In the genomic region with DNA sequence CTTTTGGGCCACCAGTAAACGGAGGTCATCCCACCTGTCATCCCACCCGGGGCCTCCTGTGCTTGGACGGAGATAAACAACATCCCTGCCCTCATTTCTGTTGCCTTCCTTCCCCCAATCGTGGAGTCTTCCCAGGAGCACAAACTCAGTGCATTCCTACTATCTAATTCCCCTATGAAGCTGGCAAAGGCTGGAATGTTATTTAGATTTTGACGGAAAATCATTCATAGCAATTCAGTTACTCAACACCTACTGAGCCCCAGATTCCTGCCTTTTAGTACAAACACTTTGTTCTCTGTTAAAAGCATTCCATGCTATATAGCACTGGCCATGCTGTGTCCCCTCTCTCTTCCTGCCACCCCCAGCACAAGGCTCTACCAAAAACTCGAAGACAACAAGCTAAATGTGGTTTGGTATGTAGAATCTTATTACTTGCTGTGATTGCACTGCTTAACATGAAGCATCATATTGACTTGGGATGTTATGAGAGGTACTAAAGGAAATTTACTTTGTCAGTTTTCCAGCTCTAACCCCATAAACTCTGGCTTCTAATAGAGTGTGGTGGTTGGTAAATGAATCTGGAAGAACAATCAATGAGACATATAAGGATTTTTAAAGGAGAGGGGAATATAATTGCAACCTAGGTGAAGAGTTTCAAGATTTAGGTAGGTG, we compare ENCODE assay signal across 15 cellular contexts. TPM values are rescaled to one million over a fixed set of nuclear protein-coding genes. Genes with fewer than 3 reads are reported as not detected.
A peak's percentile ranks its signal among the peaks of the same experiment; 100 is the strongest.
DNase-seq lines count a peak whose midpoint lies in the region; ATAC-seq, FAIRE-seq and TF ChIP-seq lines count a peak whose summit lies in the region.
"Had no signal": no experiment of that assay in that cellular context is flagged by ENCODE, and none has a peak within 500 bp of the region (broad histone marks: within the 10 kb centered on the region; RNA-seq: fewer than 3 reads in every experiment).

No MANE protein-coding gene starts in this region.

- no peaks in the 10 kb centered on the region; the same call in 2 of the 3 replicates for H3K79me2 ChIP-seq in K562 (ENCODE audit: control insufficient read depth, insufficient read depth, low read length)

- no TSS peak for BruUV-seq in K562 (replicated peaks; lab: Mats Ljungman, UMichigan)

- FAIRE-seq in K562 (lab: Jason Lieb, UNC), result no peak
- FAIRE-seq: RCC 7860, TTC549 had no signal

- intact Hi-C loops in K562 (cut with micrococcal nuclease), result no loop called here
- intact Hi-C loops in transverse colon (cut with DNase I; ENCODE audit: low total_unique reads), result no loop called here

- H3K4me1 ChIP-seq in K562 (replicated peaks in 1 of 2; ENCODE audit: control insufficient read depth in 2 of 2, insufficient read depth in 2 of 2, low read length in 2 of 2) (peaks cover 36 to 38% of the 10 kb centered on the region in 2 experiments), mesodermal cell (ENCODE audit: control insufficient read depth, insufficient read depth, low read length, poor library complexity, severe bottlenecking) (peaks cover 13% of the 10 kb centered on the region), transverse colon (peaks cover 10 to 25% (median 19%) of the 10 kb centered on the region in 4 donors)

- H3K9ac ChIP-seq in K562 (ENCODE audit: insufficient read depth in 1 of 2, low read depth in 2 of 2, low read length in 2 of 2), result no peak overlapping the region

- no peak overlapping the region for H3K4me3 ChIP-seq in K562
- H3K4me3 ChIP-seq in mesodermal cell (ENCODE audit: extremely low read depth, insufficient read depth, low read length, poor library complexity, severe bottlenecking), result no peak overlapping the region
- H3K4me3 ChIP-seq in transverse colon, result no peak overlapping the region
- H3K4me3 ChIP-seq: ascending aorta had no signal

- POLR2A ChIA-PET in K562 (lab: Yijun Ruan, JAX), result interaction anchor here (0.8 to 4.0 kb wide), 4 partner anchors 8 to 42 kb away, joined by 3 to 15 read pairs (median 5); partner anchors contain the start of gene IMPA2

- TF ChIP-seq EP300 in K562 (IDR thresholded peaks at IDR 0.05; ENCODE audit: low read length), result no peak
- no peak for TF ChIP-seq EP300 in transverse colon (IDR thresholded peaks at IDR 0.05; ENCODE audit: low read depth)

- TF ChIP-seq POLR2A in K562 (conservative IDR thresholded peaks at IDR 0.05) (no peak), transverse colon (IDR thresholded peaks at IDR 0.05) (no peak)

- H3K9me3 ChIP-seq in K562 (replicated peaks; ENCODE audit: control insufficient read depth, insufficient read depth, low read depth, low read length), result no peaks in the 10 kb centered on the region
- H3K9me3 ChIP-seq in mesodermal cell (ENCODE audit: control insufficient read depth, low read length), result no peaks in the 10 kb centered on the region
- no peaks in the 10 kb centered on the region for H3K9me3 ChIP-seq in transverse colon
- H3K9me3 ChIP-seq: ascending aorta had no signal

- TF ChIP-seq CTCF in K562 (IDR thresholded peaks at IDR 0.05 in 2 of 3, conservative IDR thresholded peaks at IDR 0.05 in 1 of 3; ENCODE audit: insufficient read depth in 2 of 3, low read depth in 1 of 3, low read length in 3 of 3), result no peak
- TF ChIP-seq CTCF in transverse colon (IDR thresholded peaks at IDR 0.05), result no peak

- 0 out of 2 replicates have a peak overlapping the region, but pooled peaks have one; percentile 7 for H2AFZ ChIP-seq in K562 (ENCODE audit: low read depth, low read length)

- WGBS in K562 (ENCODE audit: insufficient coverage, low coverage, missing lambda C conversion rate), result 51% methylated on average over 6 of the region's 6 CpGs
- WGBS in mesodermal cell (ENCODE audit: insufficient coverage in 2 of 2), 2 experiments, result 67 to 70% methylated on average over 2 to 5 of the region's 6 CpGs
- 76% methylated on average over 6 of the region's 6 CpGs; no CpG with 5 or more reads in 1 of the 2 donors for WGBS in transverse colon (ENCODE audit: low coverage in 1 of 2), 2 donors

- H3K27me3 ChIP-seq in K562 (ENCODE audit: control insufficient read depth in 2 of 2, insufficient read depth in 2 of 2, low read length in 2 of 2), result no peaks in the 10 kb centered on the region
- no peaks in the 10 kb centered on the region for H3K27me3 ChIP-seq in transverse colon
- H3K27me3 ChIP-seq: ascending aorta had no signal

- TF ChIP-seq RAD21 in K562 (CRISPR knock-in tag; conservative IDR thresholded peaks at IDR 0.05 in 1 of 2, IDR thresholded peaks at IDR 0.05 in 1 of 2), result no peak

- H3K4me2 ChIP-seq in K562 (ENCODE audit: insufficient read depth, low read length), result no peak overlapping the region

- DNase-seq in DMS53 (lab: John Stamatoyannopoulos, UW), result peak; percentile 37
- DNase-seq in DMS53 treated with DMSO at 0.1 percent for 48 hours (lab: John Stamatoyannopoulos, UW; ENCODE audit: unreplicated experiment), result no peak
- no peak for DNase-seq in K562 (ENCODE audit: extremely low read depth in 1 of 4, low spot score in 3 of 4)
- no peak for DNase-seq in transverse colon
- DNase-seq in DMS 273 (lab: John Stamatoyannopoulos, UW; ENCODE audit: unreplicated experiment), result no peak
- DNase-seq in activated CD4-positive, alpha-beta T cell treated with anti-CD3 and anti-CD28 coated beads, Interleukin-2, amount 50 U/mL, for 4 hours, result no peak
- no peak for DNase-seq in NCI-H1048 (lab: John Stamatoyannopoulos, UW)
- DNase-seq: DND-41; MM.1S; stimulated activated CD4-positive, alpha-beta T cell treated with anti-CD3 and anti-CD28 coated beads, Interleukin-2, amount 100 ng/mL, for 48 hours had no signal

- no peak overlapping the region for H3K27ac ChIP-seq in K562 (ENCODE audit: extremely low read depth, low read depth, low read length)
- peak overlapping the region; percentile 30 for H3K27ac ChIP-seq in mesodermal cell (ENCODE audit: low read depth, low read length, severe bottlenecking)
- H3K27ac ChIP-seq in transverse colon, result peak overlapping the region; percentile 2 to 96 (median 94)
- H3K27ac ChIP-seq: 22Rv1 had no signal

- no peaks in the 10 kb centered on the region for H4K20me1 ChIP-seq in K562 (replicated peaks; ENCODE audit: control insufficient read depth, insufficient read depth, low read length)

- CTCF ChIA-PET in K562 (lab: Yijun Ruan, JAX; ENCODE audit: low intra/inter-chr PET ratio), result no interaction called here

- no peaks in the 10 kb centered on the region for H3K9me1 ChIP-seq in K562 (ENCODE audit: control insufficient read depth, insufficient read depth, low read length)

- in situ Hi-C loops in K562 (cut with MboI), result no loop called here
- in situ Hi-C loops in transverse colon (cut with MboI; ENCODE audit: low pct_ligation_motif_present in 1 of 4, low pct_unique_long_range_greater_than_20kb in 1 of 4, low sequenced_read_pairs in 3 of 4), result loop anchor here in 3 of 4 donors (10.0 kb wide), 2 partner anchors 46 to 86 kb away; no protein-coding TSS in a partner anchor

- H3K36me3 ChIP-seq in K562 (ENCODE audit: control insufficient read depth, insufficient read depth, low read length) (no peaks in the 10 kb centered on the region), mesodermal cell (ENCODE audit: control insufficient read depth, insufficient read depth, low read length) (no peaks in the 10 kb centered on the region), transverse colon (no peaks in the 10 kb centered on the region)
- H3K36me3 ChIP-seq: ascending aorta had no signal

- ATAC-seq in K562, result no peak

RNA-seq across cellular contexts. Expression of gene IMPA2, which starts 32.3 kb away (rescaled TPM):
- 4.3 and 7.6 TPM in 2 replicates for total RNA-seq in K562 (2011; cell fraction: chromatin; rRNA removed; ENCODE audit: low replicate concordance)
- total RNA-seq in K562 (2011; cell fraction: nucleolus; rRNA removed), result 7.0 and 8.0 TPM in 2 replicates
- total RNA-seq in K562 (2011; cell fraction: nucleoplasm; rRNA removed), result 8.5 and 8.9 TPM in 2 replicates
- total RNA-seq in K562 (2014; rRNA removed) (8.3 and 10.2 TPM in 2 replicates), K562 (2014; rRNA removed; fragmentation: Illumina TruSeq; extraction: Trizol) (4.3 and 5.8 TPM in 2 replicates), K562 (2015; rRNA removed; fragmentation: Illumina TruSeq; extraction: Trizol) (5.2 and 5.7 TPM in 2 replicates), K562 (2021) (11.3 and 13.2 TPM in 2 replicates), transverse colon (100 to 1,000 TPM in 1 of 4 donors, 10 to 100 TPM in 3; 50.1 to 290 (median 84.6) TPM)
- polyA plus RNA-seq in K562 (2011; rRNA removed) (3.4 and 3.5 TPM in 2 replicates), K562 (2014; fragmentation: Illumina TruSeq; extraction: Trizol) (7.1 and 8.7 TPM in 2 replicates), K562 (2014; fragmentation: Nextera tagmentation; extraction: Ambion mirVana) (under 1 TPM; 0.62 to 0.98 TPM), K562 (2014; rRNA removed) (3.9 and 10.6 TPM in 2 replicates)
- polyA plus RNA-seq in K562 (2011; cell fraction: cytosol; rRNA removed), result 4.0 and 6.5 TPM in 2 replicates
- polyA plus RNA-seq in K562 (2011; cell fraction: nucleus; rRNA removed), result 9.3 and 9.5 TPM in 2 replicates
- 9.5 and 12.2 TPM in 2 replicates for polyA plus RNA-seq in K562 (2012)
- polyA minus RNA-seq in K562 (2011; rRNA and poly(A)+ RNA removed), result 1.7 and 2.3 TPM in 2 replicates
- 2.2 and 2.7 TPM in 2 replicates for polyA minus RNA-seq in K562 (2011; cell fraction: cytosol; rRNA and poly(A)+ RNA removed)
- 2.3 and 4.4 TPM in 2 replicates for polyA minus RNA-seq in K562 (2011; cell fraction: nucleus; rRNA and poly(A)+ RNA removed)
- 38.0 TPM for polyA plus RNA-seq in mesodermal cell (2013, experiment 1 of 2)
- 36.4 TPM for polyA plus RNA-seq in mesodermal cell (2013, experiment 2 of 2)

RNA-seq across cellular contexts. Expression of gene MPPE1, which starts 40.9 kb away (rescaled TPM):
- 60.6 and 93.7 TPM in 2 replicates for total RNA-seq in K562 (2011; cell fraction: chromatin; rRNA removed; ENCODE audit: low replicate concordance)
- total RNA-seq in K562 (2011; cell fraction: nucleolus; rRNA removed), result 51.7 and 62.2 TPM in 2 replicates
- total RNA-seq in K562 (2011; cell fraction: nucleoplasm; rRNA removed), result 58.4 and 67.3 TPM in 2 replicates
- total RNA-seq in K562 (2014; rRNA removed), result 11.2 and 12.8 TPM in 2 replicates
- 12.8 and 14.7 TPM in 2 replicates for total RNA-seq in K562 (2014; rRNA removed; fragmentation: Illumina TruSeq; extraction: Trizol)
- total RNA-seq in K562 (2015; rRNA removed; fragmentation: Illumina TruSeq; extraction: Trizol), result 10.7 and 11.7 TPM in 2 replicates
- total RNA-seq in K562 (2021), result 14.2 and 17.4 TPM in 2 replicates
- polyA plus RNA-seq in K562 (2011; rRNA removed), result 18.2 and 19.2 TPM in 2 replicates
- polyA plus RNA-seq in K562 (2011; cell fraction: cytosol; rRNA removed), result 10.3 and 11.9 TPM in 2 replicates
- 50.1 and 55.3 TPM in 2 replicates for polyA plus RNA-seq in K562 (2011; cell fraction: nucleus; rRNA removed)
- 10.9 and 18.8 TPM in 2 replicates for polyA plus RNA-seq in K562 (2012)
- polyA plus RNA-seq in K562 (2014; fragmentation: Illumina TruSeq; extraction: Trizol), result 11.0 and 12.8 TPM in 2 replicates
- 10 to 100 TPM; 13.3 to 13.4 TPM for polyA plus RNA-seq in K562 (2014; fragmentation: Nextera tagmentation; extraction: Ambion mirVana)
- polyA plus RNA-seq in K562 (2014; rRNA removed), result 12.8 and 19.5 TPM in 2 replicates
- 14.8 and 16.9 TPM in 2 replicates for polyA minus RNA-seq in K562 (2011; rRNA and poly(A)+ RNA removed)
- polyA minus RNA-seq in K562 (2011; cell fraction: cytosol; rRNA and poly(A)+ RNA removed), result 6.4 and 6.9 TPM in 2 replicates
- polyA minus RNA-seq in K562 (2011; cell fraction: nucleus; rRNA and poly(A)+ RNA removed), result 17.6 and 27.8 TPM in 2 replicates
- 20.6 TPM for polyA plus RNA-seq in mesodermal cell (2013, experiment 1 of 2)
- polyA plus RNA-seq in mesodermal cell (2013, experiment 2 of 2), result 21.3 TPM
- total RNA-seq in transverse colon, result 10 to 100 TPM; 24.7 to 83.4 (median 55.8) TPM
